Comparison of ENCODE assay signal across 8 cellular contexts in the genomic region with DNA sequence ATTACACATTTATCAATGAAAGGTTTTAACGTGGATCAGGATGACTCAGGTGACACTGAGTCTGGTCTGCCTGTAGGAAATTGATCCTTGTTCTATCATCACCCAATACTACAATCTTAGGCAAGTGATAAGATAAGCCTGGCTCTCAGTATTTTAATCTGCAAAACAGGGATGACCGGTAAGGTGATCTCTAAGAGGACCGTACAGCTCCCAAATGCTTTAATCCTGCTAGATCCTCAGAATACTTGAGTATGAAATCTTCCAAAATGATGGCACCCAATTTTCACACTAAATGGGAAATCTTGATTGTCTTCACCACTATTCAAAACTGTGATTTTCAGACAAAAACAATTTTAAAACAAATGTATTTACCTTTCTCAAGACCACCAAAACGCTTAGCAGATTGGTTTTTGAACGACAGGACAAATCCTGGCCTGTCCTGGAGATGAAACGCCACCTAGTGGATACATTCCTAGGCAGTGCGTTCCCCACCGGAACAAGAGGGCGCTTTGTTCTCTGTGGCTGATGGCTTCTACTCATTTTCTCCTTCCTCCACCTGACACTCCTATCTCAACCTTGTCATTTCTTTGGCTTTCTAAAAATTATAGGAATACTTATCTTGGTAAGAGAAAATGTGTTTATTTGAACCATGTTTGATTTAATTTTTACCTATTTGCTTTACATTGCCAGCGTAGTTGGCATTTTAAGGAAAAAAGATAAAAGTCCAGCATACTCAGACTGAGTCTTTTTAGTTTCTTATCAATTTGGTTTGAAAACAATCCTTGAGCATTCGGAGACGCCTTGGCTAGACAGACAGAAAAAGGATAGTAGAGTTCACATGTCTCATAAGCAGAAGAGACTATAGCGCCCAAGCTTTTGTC. TPM values are rescaled to one million over a fixed set of nuclear protein-coding genes. Genes with fewer than 3 reads are reported as not detected.
A peak's percentile ranks its signal among the peaks of the same experiment; 100 is the strongest.
DNase-seq lines count a peak whose midpoint lies in the region; ATAC-seq lines count a peak whose summit lies in the region.

No MANE protein-coding gene starts in this region.

- no peak overlapping the region for H2AFZ ChIP-seq in trophoblast cell (ENCODE audit: insufficient read depth, low read length, poor library complexity)

- peak; percentile 46 for ATAC-seq in GM21360 (IDR thresholded peaks at IDR 0.05; ENCODE audit: unreplicated experiment)

- H2AK5ac ChIP-seq in trophoblast cell (ENCODE audit: low read length) = no peak overlapping the region

- H3K4ac ChIP-seq in trophoblast cell (ENCODE audit: low read depth, low read length) = no peak overlapping the region

- H3K14ac ChIP-seq in trophoblast cell (ENCODE audit: low read length) = no peak overlapping the region

- H4K91ac ChIP-seq in trophoblast cell (ENCODE audit: low read depth, low read length) = no peak overlapping the region

- no peak overlapping the region for H3K4me3 ChIP-seq in trophoblast cell (ENCODE audit: low read depth, low read length)

- H2BK5ac ChIP-seq in trophoblast cell (ENCODE audit: low read depth, low read length, poor library complexity) = no peak overlapping the region

- no peaks in the 10 kb centered on the region for H3K36me3 ChIP-seq in trophoblast cell (ENCODE audit: control insufficient read depth in 1 of 2, insufficient read depth in 2 of 2, low read length in 2 of 2)

- no peaks in the 10 kb centered on the region for H3K79me1 ChIP-seq in trophoblast cell (ENCODE audit: low read length)

- H3K23ac ChIP-seq in trophoblast cell (ENCODE audit: low read length) = no peak overlapping the region

- no peak overlapping the region for H3K4me2 ChIP-seq in trophoblast cell (ENCODE audit: low read length)

- no peak overlapping the region for H3K9ac ChIP-seq in trophoblast cell (ENCODE audit: low read length)

- H4K8ac ChIP-seq in trophoblast cell (ENCODE audit: low read depth, low read length) = no peak overlapping the region

- no peak overlapping the region for H2BK12ac ChIP-seq in trophoblast cell (ENCODE audit: low read length)

- no peak overlapping the region for H3K27ac ChIP-seq in trophoblast cell (ENCODE audit: low read depth, low read length)

- no peaks in the 10 kb centered on the region for H3K9me3 ChIP-seq in trophoblast cell (ENCODE audit: insufficient read depth, low read depth, low read length)

- H4K12ac ChIP-seq in trophoblast cell (ENCODE audit: low read depth, low read length) = no peak overlapping the region

- H3K4me1 ChIP-seq in trophoblast cell (ENCODE audit: control insufficient read depth in 1 of 2, insufficient read depth in 2 of 2, low read length in 2 of 2) = no peaks in the 10 kb centered on the region

- DNase-seq in D341Med (ENCODE audit: low spot score) = peak; percentile 73
- DNase-seq in HT1080 (ENCODE audit: low read depth) = peak; percentile 66
- DNase-seq in SHP77 treated with DMSO at 0.1 percent for 48 hours (lab: John Stamatoyannopoulos, UW) = peak; percentile 38
- peak in 3 of 4 experiments; percentile 3 to 7 (median 5) for DNase-seq in activated naive CD4-positive, alpha-beta T cell (lab: John Stamatoyannopoulos, UW)
- DNase-seq in glomerular endothelial cell (ENCODE audit: extremely low read depth, low read depth, low spot score) = peak; percentile 33
- peak; percentile 55 to 87 for DNase-seq in trophoblast cell
- DNase-seq in amniotic stem cell (lab: John Stamatoyannopoulos, UW) = no peak

- no peaks in the 10 kb centered on the region for H3K27me3 ChIP-seq in trophoblast cell (ENCODE audit: insufficient read depth, low read length)

- H2BK120ac ChIP-seq in trophoblast cell (ENCODE audit: insufficient read depth, low read length, poor library complexity) = no peak overlapping the region

- WGBS in trophoblast cell (ENCODE audit: extremely low coverage, insufficient coverage, insufficient read length) = no CpG with 5 or more reads among the region's 13 CpGs

- no peaks in the 10 kb centered on the region for H3K79me2 ChIP-seq in trophoblast cell (ENCODE audit: control insufficient read depth, insufficient read depth, low read length, poor library complexity)

- no peak overlapping the region for H3K18ac ChIP-seq in trophoblast cell (ENCODE audit: low read length)

RNA-seq across cellular contexts. Expression of gene VCAN, which starts 41.2 kb away (rescaled TPM):
- 7.5 and 7.8 TPM in 2 replicates for total RNA-seq in HT1080 (2014; rRNA removed; shearing (Covaris generic))
- polyA plus RNA-seq in HT1080 (2015; cell fraction: cytosol; rRNA removed) = 1.5 and 3.5 TPM in 2 replicates
- 72.5 and 73.9 TPM in 2 replicates for polyA plus RNA-seq in HT1080 (2015; cell fraction: nucleus; rRNA removed)
- 70.5 and 96.0 TPM in 2 replicates for total RNA-seq in glomerular endothelial cell
- polyA plus RNA-seq in trophoblast cell (2013) = 6.8 and 8.0 TPM in 2 replicates
